Comparison of ENCODE assay signal across 8 cellular contexts in genomic region chr17:39754161-39754957, GRCh38. TPM values are rescaled to one million over a fixed set of nuclear protein-coding genes. Genes with fewer than 3 reads are reported as not detected.
DNase-seq lines count a peak whose midpoint lies in the region; FAIRE-seq and TF ChIP-seq lines count a peak whose summit lies in the region.

No MANE protein-coding gene starts in this region.

- H3K4me2 ChIP-seq in H9 (ENCODE audit: insufficient read depth, insufficient read length, low read length) (peak overlapping the region; percentile 50), Loucy (ENCODE audit: low read depth, low read length, poor library complexity, severe bottlenecking) (peak overlapping the region; percentile 79)

- H3K4me1 Mint-ChIP-seq in H9: peaks cover 53 to 54% of the 10 kb centered on the region in 2 experiments

- H4K20me1 ChIP-seq in H9 (ENCODE audit: control insufficient read depth, insufficient read depth, insufficient read length): peaks cover 2% of the 10 kb centered on the region
- no peaks in the 10 kb centered on the region for H4K20me1 ChIP-seq in Loucy (ENCODE audit: insufficient read depth, low read length, poor library complexity, severe bottlenecking)

- peaks cover 29% of the 10 kb centered on the region for H3K27me3 Mint-ChIP-seq in H9 (ENCODE audit: low read depth)

- H3K4me3 ChIP-seq in Loucy (ENCODE audit: low read length, poor library complexity, severe bottlenecking): peak overlapping the region; percentile 85

- H2BK20ac ChIP-seq in H9 (ENCODE audit: low read depth, low read length, poor library complexity, severe bottlenecking): no peak overlapping the region

- H3K9me2 ChIP-seq in Loucy (replicated peaks; ENCODE audit: low read depth, low read length): no peaks in the 10 kb centered on the region

- H3K27ac ChIP-seq in H9 (ENCODE audit: insufficient read length, low read depth, low read length): no peak overlapping the region

- H3K23me2 ChIP-seq in H9 (ENCODE audit: insufficient read length, low read depth, low read length, poor library complexity, severe bottlenecking): peaks cover 3% of the 10 kb centered on the region

- no peak overlapping the region for H2BK12ac ChIP-seq in H9 (ENCODE audit: insufficient read length, low read depth, low read length)

- TF ChIP-seq CTCF in H9 (conservative IDR thresholded peaks at IDR 0.05): peak; percentile 98
- peak; percentile 59 for TF ChIP-seq CTCF in Loucy (conservative IDR thresholded peaks at IDR 0.05; ENCODE audit: low read length)

- DNase-seq in GM03348 (ENCODE audit: low spot score) (peak; percentile 98), H9 (peak; percentile 87), SIG-M5 treated with dmso at 0.1 percent for 504 hours (lab: John Stamatoyannopoulos, UW; ENCODE audit: unreplicated experiment) (peak; percentile 95), frontal cortex (ENCODE audit: low spot score in 2 of 2) (peak; percentile 95 to 97), nucleus accumbens (lab: John Stamatoyannopoulos, UW) (peak in 55 of 56 donors; percentile 26 to 91 (median 79)), superior temporal gyrus (ENCODE audit: extremely low spot score) (peak; percentile 77)
- DNase-seq in activated naive CD4-positive, alpha-beta T cell (lab: John Stamatoyannopoulos, UW): peak; percentile 74 to 97 (median 86)

- H3K4me1 ChIP-seq in H9 (ENCODE audit: insufficient read depth, low read length) (peaks cover 2% of the 10 kb centered on the region; the same call in 1 of the 2 replicates), Loucy (ENCODE audit: insufficient read depth, low read length, poor library complexity, severe bottlenecking) (peaks cover 34% of the 10 kb centered on the region)

- H3K9ac ChIP-seq in H9 (ENCODE audit: extremely low read depth, insufficient read length, low read length): no peak overlapping the region
- H3K9ac ChIP-seq in Loucy (ENCODE audit: low read depth, low read length, poor library complexity, severe bottlenecking): peak overlapping the region; percentile 88

- WGBS in H9 (ENCODE audit: extremely low coverage, insufficient read length, low lambda C conversion rate): no CpG with 5 or more reads among the region's 91 CpGs

- no peak overlapping the region for H3K27ac Mint-ChIP-seq in H9

- no peaks in the 10 kb centered on the region for H3K79me2 ChIP-seq in H9 (ENCODE audit: insufficient read depth, low read length)
- H3K79me2 ChIP-seq in Loucy (ENCODE audit: insufficient read depth, low read length): no peaks in the 10 kb centered on the region

- H2BK120ac ChIP-seq in H9 (ENCODE audit: low read depth, low read length, poor library complexity, severe bottlenecking): no peak overlapping the region

- H3K56ac ChIP-seq in H9 (ENCODE audit: insufficient read length, low read depth, low read length): no peak overlapping the region

- H2AFZ ChIP-seq in H9 (ENCODE audit: low read length) (no peak overlapping the region), Loucy (ENCODE audit: low read length) (peak overlapping the region; percentile 95)

- H3K14ac ChIP-seq in H9 (ENCODE audit: insufficient read depth, low read length): peak overlapping the region; percentile 15; the same call in 1 of the 2 replicates

- H4K8ac ChIP-seq in H9 (replicated peaks; ENCODE audit: insufficient read length, low read depth, low read length): no peak overlapping the region

- H2BK15ac ChIP-seq in H9 (ENCODE audit: low read depth, low read length): no peak overlapping the region

- H3K36me3 Mint-ChIP-seq in H9 (ENCODE audit: insufficient read depth in 1 of 3, low read depth in 3 of 3): peaks cover 0 to 3% (median 0%) of the 10 kb centered on the region in 3 experiments; a peak in 1 of 7 replicates

- no peak overlapping the region for H4K5ac ChIP-seq in H9 (ENCODE audit: insufficient read length, low read depth, low read length)

- H3K79me1 ChIP-seq in H9 (ENCODE audit: insufficient read depth, low read depth, low read length, poor library complexity, severe bottlenecking): no peaks in the 10 kb centered on the region

- no peaks in the 10 kb centered on the region for H3K27me3 ChIP-seq in H9 (ENCODE audit: insufficient read depth, low read length)
- no peaks in the 10 kb centered on the region for H3K27me3 ChIP-seq in Loucy (ENCODE audit: insufficient read depth, low read length, poor library complexity, severe bottlenecking)

- no peak for FAIRE-seq in frontal cortex (lab: Jason Lieb, UNC)

- no peak overlapping the region for H3K23ac ChIP-seq in H9 (ENCODE audit: insufficient read length, low read depth, low read length)

- H2BK5ac ChIP-seq in H9 (ENCODE audit: insufficient read length, low read length): no peak overlapping the region

- H3K4me3 Mint-ChIP-seq in H9: peak overlapping the region; percentile 50 to 68

- H3K36me3 ChIP-seq in Loucy (ENCODE audit: insufficient read depth, low read length): no peaks in the 10 kb centered on the region

- no peaks in the 10 kb centered on the region for H3K9me3 ChIP-seq in H9 (ENCODE audit: control insufficient read depth, low read depth, low read length)
- no peaks in the 10 kb centered on the region for H3K9me3 ChIP-seq in Loucy (ENCODE audit: insufficient read depth, low read depth, low read length)

- H3T11ph ChIP-seq in H9 (ENCODE audit: low read length): no peak overlapping the region

- H3K18ac ChIP-seq in H9 (ENCODE audit: insufficient read length, low read depth, low read length): peak overlapping the region; percentile 45

- no peak overlapping the region for H2AK5ac ChIP-seq in H9 (ENCODE audit: insufficient read length, low read length)

- H3K4ac ChIP-seq in H9 (ENCODE audit: low read depth, low read length): no peak overlapping the region

- no peak overlapping the region for H4K91ac ChIP-seq in H9 (ENCODE audit: insufficient read length, low read depth, low read length)

- no peaks in the 10 kb centered on the region; the same call in 1 of the 2 replicates for H3F3A ChIP-seq in Loucy (ENCODE audit: low read depth)

- no peaks in the 10 kb centered on the region; a peak in 2 of 5 replicates for H3K9me3 Mint-ChIP-seq in H9

RNA-seq across cellular contexts. Expression of gene GRB7, which starts 16.6 kb away (rescaled TPM):
- total RNA-seq in H9 (2021) (50.6 and 55.0 TPM in 2 replicates), frontal cortex (not detected)

RNA-seq across cellular contexts. Expression of gene MIEN1, which starts 24.0 kb away (rescaled TPM):
- total RNA-seq in H9 (2021): 45.2 and 50.8 TPM in 2 replicates
- total RNA-seq in frontal cortex: 12.6 TPM

RNA-seq across cellular contexts. Expression of gene ERBB2, which starts 54.5 kb away (rescaled TPM):
- total RNA-seq in H9 (2021): 216 and 217 TPM in 2 replicates
- 6.9 TPM for total RNA-seq in frontal cortex

Comparison
In these comparisons a context has a peak if more than half of its experiments do, and no peak if none do; other contexts are left out.
1. RNA of gene GRB7, which starts 16.6 kb away (total RNA-seq): 50.6 to 55.0 TPM in H9; not detected in frontal cortex (single experiment); every median in the first group is over 10 times any median in the second.
2. RNA of gene ERBB2, which starts 54.5 kb away (total RNA-seq): 216 to 217 TPM in H9; 6.9 TPM in frontal cortex (single experiment); every median in the first group is over 10 times any median in the second.
3. Peak in every context shown above with its lines, with median percentiles within 50 percentile points of each other: DNase-seq.